Comparison of ENCODE assay signal across 1 cellular context in genomic region chr14:102781063-102781462, GRCh38.
TF ChIP-seq lines count a peak whose summit lies in the region.

No MANE protein-coding gene starts in this region.

TF ChIP-seq in GM12878, 131 proteins besides CTCF, POLR2A, EP300 and RAD21 (continued from another document):
- TF ChIP-seq, protein P1, sequence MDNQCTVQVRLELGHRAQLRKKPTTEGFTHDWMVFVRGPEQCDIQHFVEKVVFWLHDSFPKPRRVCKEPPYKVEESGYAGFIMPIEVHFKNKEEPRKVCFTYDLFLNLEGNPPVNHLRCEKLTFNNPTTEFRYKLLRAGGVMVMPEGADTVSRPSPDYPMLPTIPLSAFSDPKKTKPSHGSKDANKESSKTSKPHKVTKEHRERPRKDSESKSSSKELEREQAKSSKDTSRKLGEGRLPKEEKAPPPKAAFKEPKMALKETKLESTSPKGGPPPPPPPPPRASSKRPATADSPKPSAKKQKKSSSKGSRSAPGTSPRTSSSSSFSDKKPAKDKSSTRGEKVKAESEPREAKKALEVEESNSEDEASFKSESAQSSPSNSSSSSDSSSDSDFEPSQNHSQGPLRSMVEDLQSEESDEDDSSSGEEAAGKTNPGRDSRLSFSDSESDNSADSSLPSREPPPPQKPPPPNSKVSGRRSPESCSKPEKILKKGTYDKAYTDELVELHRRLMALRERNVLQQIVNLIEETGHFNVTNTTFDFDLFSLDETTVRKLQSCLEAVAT (IDR thresholded peaks at IDR 0.05) = no peak
- TF ChIP-seq SREBF2 (IDR thresholded peaks at IDR 0.05; ENCODE audit: low read length) = no peak
- TF ChIP-seq POLR2AphosphoS5 (IDR thresholded peaks at IDR 0.05; ENCODE audit: low read length) = peak; percentile 62; the same call in 1 of the 2 replicates
- no peak for TF ChIP-seq MTA3 (IDR thresholded peaks at IDR 0.05; ENCODE audit: borderline replicate concordance, low read length)
- TF ChIP-seq, protein P2, sequence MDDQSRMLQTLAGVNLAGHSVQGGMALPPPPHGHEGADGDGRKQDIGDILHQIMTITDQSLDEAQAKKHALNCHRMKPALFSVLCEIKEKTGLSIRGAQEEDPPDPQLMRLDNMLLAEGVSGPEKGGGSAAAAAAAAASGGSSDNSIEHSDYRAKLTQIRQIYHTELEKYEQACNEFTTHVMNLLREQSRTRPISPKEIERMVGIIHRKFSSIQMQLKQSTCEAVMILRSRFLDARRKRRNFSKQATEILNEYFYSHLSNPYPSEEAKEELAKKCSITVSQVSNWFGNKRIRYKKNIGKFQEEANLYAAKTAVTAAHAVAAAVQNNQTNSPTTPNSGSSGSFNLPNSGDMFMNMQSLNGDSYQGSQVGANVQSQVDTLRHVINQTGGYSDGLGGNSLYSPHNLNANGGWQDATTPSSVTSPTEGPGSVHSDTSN (IDR thresholded peaks at IDR 0.05; ENCODE audit: insufficient replicate concordance, low read depth, low read length) = no peak
- no peak for TF ChIP-seq SREBF1 (IDR thresholded peaks at IDR 0.05; ENCODE audit: low read length)
- no peak for TF ChIP-seq SIX5 (IDR thresholded peaks at IDR 0.05; ENCODE audit: low read depth, low read length, severe bottlenecking)
- TF ChIP-seq SKIL (IDR thresholded peaks at IDR 0.05; ENCODE audit: low read depth, poor library complexity, severe bottlenecking) = no peak
- no peak for TF ChIP-seq BCLAF1 (IDR thresholded peaks at IDR 0.05)
- TF ChIP-seq BACH1 (IDR thresholded peaks at IDR 0.05; ENCODE audit: borderline replicate concordance) = no peak
